Comparison of ENCODE assay signal across 19 cellular contexts in genomic region chr6:160596433-160596832, GRCh38.
DNase-seq lines count a peak whose midpoint lies in the region; ATAC-seq and TF ChIP-seq lines count a peak whose summit lies in the region.
"Had no signal": no experiment of that assay in that cellular context is flagged by ENCODE, and none has a peak within 500 bp of the region (broad histone marks: within the 10 kb centered on the region; RNA-seq: fewer than 3 reads in every experiment).

No MANE protein-coding gene starts in this region.

- H3K9ac ChIP-seq in BLaER1 (no peak overlapping the region), DND-41 (ENCODE audit: low read depth, low read length) (no peak overlapping the region)

- H3K79me2 ChIP-seq in DND-41 (ENCODE audit: insufficient read depth, low read length) (no peaks in the 10 kb centered on the region), osteoblast (ENCODE audit: insufficient read depth, low read length) (no peaks in the 10 kb centered on the region)

- H3K27ac ChIP-seq in BLaER1: no peak overlapping the region
- H3K27ac ChIP-seq in DND-41 (ENCODE audit: low read length): no peak overlapping the region
- no peak overlapping the region for H3K27ac ChIP-seq in osteoblast (ENCODE audit: low read depth, low read length)
- H3K27ac ChIP-seq: C4-2B had no signal

- H2AFZ ChIP-seq in DND-41 (ENCODE audit: low read depth, low read length) (peak overlapping the region; percentile 48; the same call in 1 of the 2 replicates), osteoblast (ENCODE audit: low read length) (no peak overlapping the region)
- H2AFZ ChIP-seq: GM23338 had no signal

- no peaks in the 10 kb centered on the region for H3K27me3 ChIP-seq in BLaER1
- no peaks in the 10 kb centered on the region for H3K27me3 ChIP-seq in DND-41 (ENCODE audit: insufficient read depth, low read length, poor library complexity)
- H3K27me3 ChIP-seq in osteoblast (ENCODE audit: insufficient read depth, low read length): no peaks in the 10 kb centered on the region

- no peak for TF ChIP-seq CTCF in DND-41 (IDR thresholded peaks at IDR 0.05; ENCODE audit: borderline replicate concordance, extremely low read depth, low read length, poor library complexity, severe bottlenecking)
- no peak for TF ChIP-seq CTCF in osteoblast (IDR thresholded peaks at IDR 0.05; ENCODE audit: extremely low read depth, low read depth, low read length)

- DNase-seq in DND-41: no peak
- DNase-seq in RPMI7951 (ENCODE audit: low read depth): peak; percentile 2
- peak; percentile 10 for DNase-seq in osteoblast (ENCODE audit: insufficient read length, low spot score, missing footprints)
- DNase-seq in ecto neural progenitor cell (ENCODE audit: low spot score): no peak
- DNase-seq in NCI-H1436 treated with DMSO at 0.1 percent for 48 hours (lab: John Stamatoyannopoulos, UW): no peak
- DNase-seq in RKO (ENCODE audit: low spot score): no peak
- DNase-seq in NCI-H774 (lab: John Stamatoyannopoulos, UW): no peak
- DNase-seq: Caco-2; CD4-positive, CD25-positive, alpha-beta regulatory T cell; CD8-positive, alpha-beta T cell; DMS153; EL; GDM1; H9 had no signal

- H3K4me3 ChIP-seq in BLaER1 (no peak overlapping the region), DND-41 (ENCODE audit: low read depth in 1 of 2, low read length in 2 of 2) (no peak overlapping the region), osteoblast (ENCODE audit: insufficient read depth, low read length) (no peak overlapping the region)
- H3K4me3 ChIP-seq: GM12878, GM23338 had no signal

- H3K9me3 ChIP-seq in BLaER1 (no peaks in the 10 kb centered on the region), DND-41 (ENCODE audit: insufficient read depth, low read length, severe bottlenecking) (no peaks in the 10 kb centered on the region), osteoblast (ENCODE audit: low read depth, low read length) (no peaks in the 10 kb centered on the region)
- H3K9me3 ChIP-seq: Caco-2 had no signal

- H3K4me1 ChIP-seq in BLaER1: no peaks in the 10 kb centered on the region
- no peaks in the 10 kb centered on the region for H3K4me1 ChIP-seq in DND-41 (ENCODE audit: insufficient read depth, low read length)
- no peaks in the 10 kb centered on the region for H3K4me1 ChIP-seq in osteoblast (ENCODE audit: insufficient read depth, low read length)
- H3K4me1 ChIP-seq: Caco-2 had no signal

- H3K36me3 ChIP-seq in BLaER1 (no peaks in the 10 kb centered on the region), DND-41 (ENCODE audit: insufficient read depth, low read length) (no peaks in the 10 kb centered on the region), osteoblast (ENCODE audit: insufficient read depth, low read length) (no peaks in the 10 kb centered on the region)

- ATAC-seq in DND-41 (ENCODE audit: insufficient read depth, low read depth): peak; percentile 57; the same call in 2 of the 3 replicates
- ATAC-seq: CD8-positive, alpha-beta T cell; GM12878; GM23338; HCT116 had no signal

- peak overlapping the region; percentile 24; the same call in 1 of the 2 replicates for H3K4me2 ChIP-seq in BLaER1
- H3K4me2 ChIP-seq in DND-41 (ENCODE audit: insufficient read depth, low read length): peak overlapping the region; percentile 29; the same call in 1 of the 2 replicates
- H3K4me2 ChIP-seq in osteoblast (ENCODE audit: insufficient read depth, low read length): no peak overlapping the region
- H3K4me2 ChIP-seq: GM23338 had no signal

- H4K20me1 ChIP-seq in BLaER1: no peaks in the 10 kb centered on the region
- no peaks in the 10 kb centered on the region for H4K20me1 ChIP-seq in DND-41 (ENCODE audit: insufficient read depth, low read length)
- H4K20me1 ChIP-seq in osteoblast (ENCODE audit: insufficient read depth, low read length): no peaks in the 10 kb centered on the region

Comparison
In these comparisons a context has a peak if more than half of its experiments do, and no peak if none do; other contexts are left out.
1. DNase-seq: peak in RPMI7951 (single experiment) and osteoblast (single experiment); none in DND-41 (single experiment), ecto neural progenitor cell (single experiment), NCI-H1436 treated with DMSO at 0.1 percent for 48 hours (single experiment), RKO (single experiment) and NCI-H774 (single experiment).